In the genomic region with DNA sequence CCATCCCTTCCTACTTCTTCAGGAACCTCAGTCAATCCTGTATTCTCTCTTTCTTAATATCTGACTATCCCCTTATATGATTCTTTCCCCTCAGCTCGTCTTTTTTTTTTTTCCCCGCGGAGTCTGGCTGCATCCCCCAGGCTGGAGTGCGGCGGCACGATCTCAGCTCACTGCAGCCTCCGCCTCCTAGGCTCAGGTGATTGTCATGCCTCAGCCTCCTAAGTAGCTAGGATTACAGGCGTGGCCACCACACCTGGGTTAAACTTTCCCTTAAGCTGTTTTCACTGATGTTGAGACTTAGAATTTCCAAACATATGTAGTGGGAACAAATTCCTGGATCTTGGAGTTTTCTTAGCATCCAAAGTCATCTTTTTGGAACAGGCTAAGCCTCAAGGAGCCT, we compare ENCODE assay signal across 20 cellular contexts.
"Had no signal": no experiment of that assay in that cellular context is flagged by ENCODE, and none has a peak within 500 bp of the region (broad histone marks: within the 10 kb centered on the region; RNA-seq: fewer than 3 reads in every experiment).

No MANE protein-coding gene starts in this region.

- H3K36me3 ChIP-seq: gastroesophageal sphincter, neural progenitor cell, right atrium auricular region had no signal

- H3K27ac Mint-ChIP-seq: activated CD4-positive, alpha-beta memory T cell treated with anti-CD3 and anti-CD28 coated beads for 36 hours; activated CD4-positive, alpha-beta T cell treated with anti-CD3 and anti-CD28 coated beads, Interleukin-2, amount 10 ng/mL, durations not matched to agents 24 days and 14 days; activated T-cell treated with anti-CD3 and anti-CD28 coated beads, Interleukin-2, amount 50 U/mL, for 24 hours; dendritic cell treated with granulocyte-macrophage colony-stimulating factor and Interleukin-4, amounts not matched to agents 40 ng/mL and 50 ng/mL, for 4 days; natural killer cell; neural progenitor cell; stimulated activated naive B cell treated with anti-CD40 and anti-IgM and Interleukin-4, amounts not matched to agents 10 μg/mL and 1 μg/mL and 100 μg/mL, for 72 hours; T-helper 1 cell treated with Interleukin-12 subunit alpha and Interleukin-12 subunit beta and Interleukin-4 antibody, amounts not matched to agents 30 μg/mL and 1 μg/mL, for 36 hours had no signal

- H3K9ac ChIP-seq: neural progenitor cell had no signal

- H3K4me3 Mint-ChIP-seq: activated CD4-positive, alpha-beta memory T cell treated with anti-CD3 and anti-CD28 coated beads for 36 hours; activated CD4-positive, alpha-beta T cell treated with anti-CD3 and anti-CD28 coated beads, Interleukin-2, amount 10 ng/mL, durations not matched to agents 24 days and 14 days; activated T-cell treated with anti-CD3 and anti-CD28 coated beads, Interleukin-2, amount 50 U/mL, for 24 hours; central memory CD8-positive, alpha-beta T cell; dendritic cell treated with granulocyte-macrophage colony-stimulating factor and Interleukin-4, amounts not matched to agents 40 ng/mL and 50 ng/mL, for 4 days; natural killer cell; neural progenitor cell; stimulated activated naive B cell treated with anti-CD40 and anti-IgM and Interleukin-4, amounts not matched to agents 10 μg/mL and 1 μg/mL and 100 μg/mL, for 72 hours; T-helper 1 cell treated with Interleukin-12 subunit alpha and Interleukin-12 subunit beta and Interleukin-4 antibody, amounts not matched to agents 30 μg/mL and 1 μg/mL, for 36 hours had no signal

- H3K27me3 ChIP-seq: gastroesophageal sphincter, right atrium auricular region, testis had no signal

- H3K4me3 ChIP-seq: gastroesophageal sphincter, hepatocyte, neural progenitor cell, right atrium auricular region, testis had no signal

- H3K9me3 Mint-ChIP-seq: activated CD4-positive, alpha-beta memory T cell treated with anti-CD3 and anti-CD28 coated beads for 36 hours; activated CD4-positive, alpha-beta T cell treated with anti-CD3 and anti-CD28 coated beads, Interleukin-2, amount 10 ng/mL, durations not matched to agents 24 days and 14 days; activated T-cell treated with anti-CD3 and anti-CD28 coated beads, Interleukin-2, amount 50 U/mL, for 24 hours; central memory CD8-positive, alpha-beta T cell; dendritic cell treated with granulocyte-macrophage colony-stimulating factor and Interleukin-4, amounts not matched to agents 40 ng/mL and 50 ng/mL, for 4 days; natural killer cell; neural progenitor cell; stimulated activated naive B cell treated with anti-CD40 and anti-IgM and Interleukin-4, amounts not matched to agents 10 μg/mL and 1 μg/mL and 100 μg/mL, for 72 hours; T-helper 1 cell treated with Interleukin-12 subunit alpha and Interleukin-12 subunit beta and Interleukin-4 antibody, amounts not matched to agents 30 μg/mL and 1 μg/mL, for 36 hours had no signal

- H3K4me1 ChIP-seq: neural progenitor cell, testis had no signal

- H3K4me2 ChIP-seq: hepatocyte, neural progenitor cell had no signal

- H3K36me3 Mint-ChIP-seq: activated CD4-positive, alpha-beta memory T cell treated with anti-CD3 and anti-CD28 coated beads for 36 hours; natural killer cell; neural progenitor cell; stimulated activated naive B cell treated with anti-CD40 and anti-IgM and Interleukin-4, amounts not matched to agents 10 μg/mL and 1 μg/mL and 100 μg/mL, for 72 hours had no signal

- H3K27ac ChIP-seq: gastroesophageal sphincter, hepatocyte, neural progenitor cell, right atrium auricular region, testis, VCaP had no signal

- DNase-seq: activated CD8-positive, alpha-beta memory T cell treated with anti-CD3 and anti-CD28 coated beads, Interleukin-2, amount 50 U/mL, for 4 hours; activated gamma-delta T cell; activated naive CD4-positive, alpha-beta T cell treated with anti-CD3 and anti-CD28 coated beads, Interleukin-2, amount 50 U/mL, for 16 hours; activated T-cell treated with anti-CD3 and anti-CD28 coated beads, Interleukin-2, amount 50 U/mL, for 24 hours; effector CD4-positive, alpha-beta T cell; natural killer cell; occipital lobe; T-helper 9 cell had no signal

- H3K4me1 Mint-ChIP-seq: activated CD4-positive, alpha-beta T cell treated with anti-CD3 and anti-CD28 coated beads, Interleukin-2, amount 10 ng/mL, durations not matched to agents 24 days and 14 days; central memory CD8-positive, alpha-beta T cell; natural killer cell; stimulated activated naive B cell treated with anti-CD40 and anti-IgM and Interleukin-4, amounts not matched to agents 10 μg/mL and 1 μg/mL and 100 μg/mL, for 72 hours had no signal

- H2AFZ ChIP-seq: hepatocyte, neural progenitor cell had no signal

- H3K9me3 ChIP-seq: gastroesophageal sphincter, right atrium auricular region, testis had no signal

- H3K79me2 ChIP-seq: hepatocyte had no signal
